In the genomic region with DNA sequence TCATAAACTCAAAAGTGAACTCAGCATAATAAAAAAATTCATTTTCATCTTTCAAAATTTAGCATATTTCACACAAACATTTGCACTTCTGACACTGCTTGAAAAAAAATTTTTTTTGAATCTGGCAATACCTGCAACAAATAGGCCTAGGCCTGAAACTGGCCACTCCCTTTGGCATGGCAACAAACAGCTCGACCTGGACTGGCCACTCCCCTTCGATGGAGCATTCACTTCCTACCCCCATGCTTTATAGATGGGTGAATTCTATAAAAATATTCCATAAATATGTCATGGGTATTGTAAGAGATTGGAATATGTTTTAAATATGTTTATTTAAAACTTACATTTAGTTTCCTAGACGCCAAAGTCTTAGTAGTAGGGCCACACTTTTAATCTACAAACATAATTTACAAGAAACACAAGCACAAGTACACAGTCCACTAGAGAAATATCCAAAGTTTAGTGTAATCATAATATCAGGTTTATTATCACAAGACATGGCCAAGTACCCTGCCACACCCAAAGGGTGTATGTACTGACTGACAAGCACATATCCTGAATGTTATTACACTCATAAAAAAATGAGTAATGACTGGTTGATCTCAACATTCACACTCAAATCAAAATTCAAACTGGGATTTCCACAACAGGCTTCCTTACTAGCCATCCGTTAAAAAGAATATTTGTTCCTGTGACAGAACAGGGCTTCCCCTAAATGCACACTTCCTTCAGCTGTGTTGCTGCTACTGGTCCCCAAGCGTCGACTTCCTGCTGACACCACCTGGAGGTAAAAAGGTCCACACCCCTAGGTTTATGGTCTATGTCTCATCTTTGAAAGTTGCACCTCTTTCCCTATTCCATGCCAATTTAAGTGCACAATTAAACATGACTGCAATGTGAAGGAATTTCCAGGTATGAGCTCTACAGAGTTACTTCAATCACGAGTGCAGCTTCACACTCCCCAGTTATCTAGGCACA, we compare ENCODE assay signal across 18 cellular contexts.
DNase-seq lines count a peak whose midpoint lies in the region; ATAC-seq lines count a peak whose summit lies in the region.
"Had no signal": no experiment of that assay in that cellular context is flagged by ENCODE, and none has a peak within 500 bp of the region (broad histone marks: within the 10 kb centered on the region; RNA-seq: fewer than 3 reads in every experiment).

No MANE protein-coding gene starts in this region.

- H3K36me3 Mint-ChIP-seq in activated naive CD8-positive, alpha-beta T cell treated with anti-CD3 and anti-CD28 coated beads, Interleukin-2, amount 10 ng/mL, durations not matched to agents 7 days and 5 days: peaks cover 13% of the 10 kb centered on the region
- peaks cover 23% of the 10 kb centered on the region for H3K36me3 Mint-ChIP-seq in activated naive CD8-positive, alpha-beta T cell treated with anti-CD3 and anti-CD28 coated beads for 36 hours
- no peaks in the 10 kb centered on the region for H3K36me3 Mint-ChIP-seq in activated CD8-positive, alpha-beta T cell treated with anti-CD3 and anti-CD28 coated beads, Interleukin-2, amount 10 ng/mL, durations not matched to agents 7 days and 5 days (ENCODE audit: low read depth)

- CTCF ChIA-PET in activated CD8-positive, alpha-beta T cell treated with anti-CD3 and anti-CD28 coated beads, Interleukin-2, amount 10 ng/mL, durations not matched to agents 7 days and 5 days (lab: Charles Lee): interaction anchor here (1.8 kb wide), 1 partner anchor 11 kb away, joined by 4 read pairs; no protein-coding TSS in a partner anchor

- no peaks in the 10 kb centered on the region for H3K27me3 Mint-ChIP-seq in activated naive CD8-positive, alpha-beta T cell treated with anti-CD3 and anti-CD28 coated beads, Interleukin-2, amount 10 ng/mL, durations not matched to agents 7 days and 5 days
- H3K27me3 Mint-ChIP-seq in activated naive CD8-positive, alpha-beta T cell treated with anti-CD3 and anti-CD28 coated beads for 36 hours: no peaks in the 10 kb centered on the region
- no peaks in the 10 kb centered on the region for H3K27me3 Mint-ChIP-seq in activated CD8-positive, alpha-beta T cell treated with anti-CD3 and anti-CD28 coated beads, Interleukin-2, amount 10 ng/mL, durations not matched to agents 7 days and 5 days (ENCODE audit: low read depth)
- H3K27me3 Mint-ChIP-seq: activated CD4-positive, alpha-beta T cell treated with anti-CD3 and anti-CD28 coated beads, Interleukin-2, amount 10 ng/mL, durations not matched to agents 24 days and 14 days; activated naive CD4-positive, alpha-beta T cell treated with anti-CD3 and anti-CD28 coated beads, Interleukin-2, amount 50 U/mL, for 24 hours had no signal

- ATAC-seq in activated naive CD8-positive, alpha-beta T cell treated with anti-CD3 and anti-CD28 coated beads, Interleukin-2, amount 10 ng/mL, durations not matched to agents 7 days and 5 days (ENCODE audit: low read depth): peak; percentile 80
- no peak for ATAC-seq in activated CD8-positive, alpha-beta T cell treated with anti-CD3 and anti-CD28 coated beads, Interleukin-2, amount 10 ng/mL, durations not matched to agents 7 days and 5 days
- peak; percentile 81 for ATAC-seq in left colon
- ATAC-seq: psoas muscle had no signal

- H3K9me3 Mint-ChIP-seq in activated naive CD8-positive, alpha-beta T cell treated with anti-CD3 and anti-CD28 coated beads, Interleukin-2, amount 10 ng/mL, durations not matched to agents 7 days and 5 days: no peaks in the 10 kb centered on the region
- H3K9me3 Mint-ChIP-seq in activated naive CD8-positive, alpha-beta T cell treated with anti-CD3 and anti-CD28 coated beads for 36 hours: peaks cover 8% of the 10 kb centered on the region
- H3K9me3 Mint-ChIP-seq in activated CD8-positive, alpha-beta T cell treated with anti-CD3 and anti-CD28 coated beads, Interleukin-2, amount 10 ng/mL, durations not matched to agents 7 days and 5 days (ENCODE audit: insufficient read depth): no peaks in the 10 kb centered on the region
- H3K9me3 Mint-ChIP-seq: activated CD4-positive, alpha-beta T cell treated with anti-CD3 and anti-CD28 coated beads, Interleukin-2, amount 10 ng/mL, durations not matched to agents 24 days and 14 days; activated naive CD4-positive, alpha-beta T cell treated with anti-CD3 and anti-CD28 coated beads, Interleukin-2, amount 50 U/mL, for 24 hours had no signal

- intact Hi-C loops in left colon (cut with DNase I, micrococcal nuclease): no loop called here

- peak overlapping the region; percentile 48 for H3K27ac Mint-ChIP-seq in activated naive CD8-positive, alpha-beta T cell treated with anti-CD3 and anti-CD28 coated beads, Interleukin-2, amount 10 ng/mL, durations not matched to agents 7 days and 5 days
- H3K27ac Mint-ChIP-seq in activated naive CD8-positive, alpha-beta T cell treated with anti-CD3 and anti-CD28 coated beads for 36 hours: no peak overlapping the region
- peak overlapping the region; percentile 21 for H3K27ac Mint-ChIP-seq in activated CD8-positive, alpha-beta T cell treated with anti-CD3 and anti-CD28 coated beads, Interleukin-2, amount 10 ng/mL, durations not matched to agents 7 days and 5 days
- H3K27ac Mint-ChIP-seq: activated CD4-positive, alpha-beta T cell treated with anti-CD3 and anti-CD28 coated beads, Interleukin-2, amount 10 ng/mL, durations not matched to agents 24 days and 14 days; activated naive CD4-positive, alpha-beta T cell treated with anti-CD3 and anti-CD28 coated beads, Interleukin-2, amount 50 U/mL, for 24 hours had no signal

- peak overlapping the region; percentile 4 for H3K4me3 Mint-ChIP-seq in activated naive CD8-positive, alpha-beta T cell treated with anti-CD3 and anti-CD28 coated beads, Interleukin-2, amount 10 ng/mL, durations not matched to agents 7 days and 5 days
- no peak overlapping the region for H3K4me3 Mint-ChIP-seq in activated naive CD8-positive, alpha-beta T cell treated with anti-CD3 and anti-CD28 coated beads for 36 hours
- H3K4me3 Mint-ChIP-seq in activated CD8-positive, alpha-beta T cell treated with anti-CD3 and anti-CD28 coated beads, Interleukin-2, amount 10 ng/mL, durations not matched to agents 7 days and 5 days: no peak overlapping the region
- H3K4me3 Mint-ChIP-seq: activated CD4-positive, alpha-beta T cell treated with anti-CD3 and anti-CD28 coated beads, Interleukin-2, amount 10 ng/mL, durations not matched to agents 24 days and 14 days; activated naive CD4-positive, alpha-beta T cell treated with anti-CD3 and anti-CD28 coated beads, Interleukin-2, amount 50 U/mL, for 24 hours had no signal

- H3K4me1 Mint-ChIP-seq in activated naive CD8-positive, alpha-beta T cell treated with anti-CD3 and anti-CD28 coated beads, Interleukin-2, amount 10 ng/mL, durations not matched to agents 7 days and 5 days: peaks cover 10% of the 10 kb centered on the region
- peaks cover 15% of the 10 kb centered on the region for H3K4me1 Mint-ChIP-seq in activated naive CD8-positive, alpha-beta T cell treated with anti-CD3 and anti-CD28 coated beads for 36 hours
- peaks cover 9% of the 10 kb centered on the region for H3K4me1 Mint-ChIP-seq in activated CD8-positive, alpha-beta T cell treated with anti-CD3 and anti-CD28 coated beads, Interleukin-2, amount 10 ng/mL, durations not matched to agents 7 days and 5 days (ENCODE audit: low read depth)

- DNase-seq in activated naive CD8-positive, alpha-beta T cell treated with anti-CD3 and anti-CD28 coated beads, Interleukin-2, amount 10 ng/mL, durations not matched to agents 7 days and 5 days: no peak
- no peak for DNase-seq in activated naive CD8-positive, alpha-beta T cell treated with anti-CD3 and anti-CD28 coated beads for 36 hours
- DNase-seq in activated CD8-positive, alpha-beta T cell treated with anti-CD3 and anti-CD28 coated beads, Interleukin-2, amount 10 ng/mL, durations not matched to agents 7 days and 5 days: peak; percentile 26
- DNase-seq in left colon: peak; percentile 67 to 78
- DNase-seq in G401 (ENCODE audit: low spot score): no peak
- no peak for DNase-seq in A172 (ENCODE audit: low spot score)
- DNase-seq in DMS79 treated with DMSO at 0.1 percent for 48 hours (lab: John Stamatoyannopoulos, UW): no peak
- DNase-seq in NCI-H446 treated with DMSO at 0.1 percent for 48 hours (lab: John Stamatoyannopoulos, UW): no peak
- DNase-seq: ACHN; activated CD4-positive, alpha-beta T cell treated with anti-CD3 and anti-CD28 coated beads, Interleukin-2, amount 10 ng/mL, durations not matched to agents 24 days and 14 days; C1 segment of cervical spinal cord; DMS153; H7; NCI-H187; psoas muscle; RPMI8226; stimulated activated CD4-positive, alpha-beta T cell treated with anti-CD3 and anti-CD28 coated beads, Interleukin-4, amount 100 ng/mL, for 1 hour had no signal

- in situ Hi-C loops in G401 (cut with HindIII; ENCODE audit: low sequenced_read_pairs): no loop called here

- POLR2A ChIA-PET in activated naive CD8-positive, alpha-beta T cell treated with anti-CD3 and anti-CD28 coated beads, Interleukin-2, amount 10 ng/mL, durations not matched to agents 7 days and 5 days (lab: Charles Lee): no interaction called here
- POLR2A ChIA-PET in activated CD8-positive, alpha-beta T cell treated with anti-CD3 and anti-CD28 coated beads, Interleukin-2, amount 10 ng/mL, durations not matched to agents 7 days and 5 days (lab: Charles Lee): interaction anchor here (1.8 kb wide), 1 partner anchor 272 kb away, joined by 4 read pairs; the partner anchor contains the start of gene NR3C2

Comparison
In these comparisons a context has a peak if more than half of its experiments do, and no peak if none do; other contexts are left out.
1. DNase-seq: peak in activated CD8-positive, alpha-beta T cell treated with anti-CD3 and anti-CD28 coated beads, Interleukin-2, amount 10 ng/mL, durations not matched to agents 7 days and 5 days (single experiment) and left colon (2 of 2); none in activated naive CD8-positive, alpha-beta T cell treated with anti-CD3 and anti-CD28 coated beads, Interleukin-2, amount 10 ng/mL, durations not matched to agents 7 days and 5 days (single experiment), activated naive CD8-positive, alpha-beta T cell treated with anti-CD3 and anti-CD28 coated beads for 36 hours (single experiment), G401 (single experiment), A172 (single experiment), DMS79 treated with DMSO at 0.1 percent for 48 hours (single experiment) and NCI-H446 treated with DMSO at 0.1 percent for 48 hours (single experiment).